In genomic region chr5:132839426-132840301, GRCh38 we compare ENCODE assay signal across 9 cellular contexts. TPM values are rescaled to one million over a fixed set of nuclear protein-coding genes. Genes with fewer than 3 reads are reported as not detected.
DNase-seq lines count a peak whose midpoint lies in the region; ATAC-seq and TF ChIP-seq lines count a peak whose summit lies in the region.
"Had no signal": no experiment of that assay in that cellular context is flagged by ENCODE, and none has a peak within 500 bp of the region (broad histone marks: within the 10 kb centered on the region; RNA-seq: fewer than 3 reads in every experiment).

No MANE protein-coding gene starts in this region.

- no peaks in the 10 kb centered on the region for H3K4me1 Mint-ChIP-seq in activated naive CD8-positive, alpha-beta T cell treated with anti-CD3 and anti-CD28 coated beads, Interleukin-2, amount 50 U/mL, for 24 hours

- no peak for TF ChIP-seq CTCF in psoas muscle (IDR thresholded peaks at IDR 0.05)

- no peak overlapping the region for H3K27ac Mint-ChIP-seq in activated naive CD8-positive, alpha-beta T cell treated with anti-CD3 and anti-CD28 coated beads, Interleukin-2, amount 50 U/mL, for 24 hours

- no peaks in the 10 kb centered on the region for H3K9me3 ChIP-seq in psoas muscle

- no peaks in the 10 kb centered on the region for H3K27me3 Mint-ChIP-seq in activated naive CD8-positive, alpha-beta T cell treated with anti-CD3 and anti-CD28 coated beads, Interleukin-2, amount 50 U/mL, for 24 hours

- no peak overlapping the region for H3K4me3 ChIP-seq in psoas muscle

- no peaks in the 10 kb centered on the region for H3K36me3 Mint-ChIP-seq in activated naive CD8-positive, alpha-beta T cell treated with anti-CD3 and anti-CD28 coated beads, Interleukin-2, amount 50 U/mL, for 24 hours (ENCODE audit: low read depth)

- intact Hi-C loops in psoas muscle (cut with DNase I) = no loop called here

- no peaks in the 10 kb centered on the region for H3K36me3 ChIP-seq in psoas muscle (ENCODE audit: insufficient read depth in 1 of 2, low read depth in 1 of 2)

- H3K27ac ChIP-seq in angular gyrus (ENCODE audit: low read depth, low read length) = peak overlapping the region; percentile 80
- H3K27ac ChIP-seq in psoas muscle = peak overlapping the region; percentile 44

- DNase-seq in ELF-1 (ENCODE audit: low read depth, low spot score) (peak; percentile 41), glomerular endothelial cell (ENCODE audit: extremely low read depth, low read depth, low spot score) (peak; percentile 64), psoas muscle (no peak), NCI-H2029 (lab: John Stamatoyannopoulos, UW) (no peak), NCI-H2196 (lab: John Stamatoyannopoulos, UW; ENCODE audit: unreplicated experiment) (no peak)
- no peak for DNase-seq in activated naive CD8-positive, alpha-beta T cell treated with anti-CD3 and anti-CD28 coated beads, Interleukin-2, amount 50 U/mL, for 24 hours
- DNase-seq: NCI-H187 treated with DMSO at 0.1 percent for 48 hours had no signal

- H3K9me3 Mint-ChIP-seq in activated naive CD8-positive, alpha-beta T cell treated with anti-CD3 and anti-CD28 coated beads, Interleukin-2, amount 50 U/mL, for 24 hours = no peaks in the 10 kb centered on the region

- WGBS in psoas muscle, 3 donors = 78 to 82% (median 82%) methylated on average over 8 of the region's 8 CpGs

- no peak overlapping the region for H3K4me3 Mint-ChIP-seq in activated naive CD8-positive, alpha-beta T cell treated with anti-CD3 and anti-CD28 coated beads, Interleukin-2, amount 50 U/mL, for 24 hours

- no peaks in the 10 kb centered on the region for H3K4me1 ChIP-seq in psoas muscle

- H3K27me3 ChIP-seq in psoas muscle (ENCODE audit: insufficient read depth in 3 of 3, low read length in 2 of 3) = no peaks in the 10 kb centered on the region

- ATAC-seq in psoas muscle (no peak), HG02973 (IDR thresholded peaks at IDR 0.05; ENCODE audit: unreplicated experiment) (no peak)
- no peak for ATAC-seq in activated naive CD8-positive, alpha-beta T cell treated with anti-CD3 and anti-CD28 coated beads, Interleukin-2, amount 50 U/mL, for 24 hours

RNA-seq across cellular contexts. Expression of gene SHROOM1, which starts 9.2 kb away (rescaled TPM):
- 12.1 and 18.2 TPM in 2 replicates for total RNA-seq in glomerular endothelial cell
- 1 to 10 TPM; 1.5 to 2.3 (median 1.9) TPM for total RNA-seq in psoas muscle
- 1 to 10 TPM in 2 of 3 donors, under 1 TPM in 1; 0.66 to 1.5 (median 1.1) TPM for polyA plus RNA-seq in psoas muscle

RNA-seq across cellular contexts. Expression of gene SOWAHA, which starts 26.6 kb away (rescaled TPM):
- not detected in 2 replicates for total RNA-seq in glomerular endothelial cell
- not detected for total RNA-seq in psoas muscle
- polyA plus RNA-seq in psoas muscle = under 1 TPM in 2 of 3 donors, not detected in 1; 0.01 to 0.06 TPM

RNA-seq across cellular contexts. Expression of gene GDF9, which starts 26.6 kb away (rescaled TPM):
- total RNA-seq in glomerular endothelial cell (0.35 TPM in 1 of 2 replicates, not detected in the other), psoas muscle (1 to 10 TPM in 1 of 4 donors, under 1 TPM in 3; 0.57 to 1.2 (median 0.78) TPM)
- polyA plus RNA-seq in psoas muscle = 1 to 10 TPM in 1 of 3 donors, under 1 TPM in 2; 0.07 to 1.2 (median 0.17) TPM

RNA-seq across cellular contexts. Expression of gene UQCRQ, which starts 26.8 kb away (rescaled TPM):
- total RNA-seq in glomerular endothelial cell (158 and 165 TPM in 2 replicates), psoas muscle (100 to 1,000 TPM; 696 to 985 (median 915) TPM)
- polyA plus RNA-seq in psoas muscle = 100 to 1,000 TPM; 649 to 919 (median 760) TPM

RNA-seq across cellular contexts. Expression of gene LEAP2, which starts 33.8 kb away (rescaled TPM):
- 0.10 and 0.76 TPM in 2 replicates for total RNA-seq in glomerular endothelial cell
- total RNA-seq in psoas muscle = 1 to 10 TPM in 1 of 4 donors, under 1 TPM in 3; 0.51 to 1.1 (median 0.76) TPM
- polyA plus RNA-seq in psoas muscle = 1 to 10 TPM in 2 of 3 donors, under 1 TPM in 1; 0.70 to 2.7 (median 2.4) TPM

Comparison
In these comparisons a context has a peak if more than half of its experiments do, and no peak if none do; other contexts are left out.
1. DNase-seq: peak in ELF-1 (single experiment) and glomerular endothelial cell (single experiment); none in psoas muscle (0 of 2), NCI-H2029 (single experiment), activated naive CD8-positive, alpha-beta T cell treated with anti-CD3 and anti-CD28 coated beads, Interleukin-2, amount 50 U/mL, for 24 hours (single experiment) and NCI-H2196 (single experiment).